In the genomic region with DNA sequence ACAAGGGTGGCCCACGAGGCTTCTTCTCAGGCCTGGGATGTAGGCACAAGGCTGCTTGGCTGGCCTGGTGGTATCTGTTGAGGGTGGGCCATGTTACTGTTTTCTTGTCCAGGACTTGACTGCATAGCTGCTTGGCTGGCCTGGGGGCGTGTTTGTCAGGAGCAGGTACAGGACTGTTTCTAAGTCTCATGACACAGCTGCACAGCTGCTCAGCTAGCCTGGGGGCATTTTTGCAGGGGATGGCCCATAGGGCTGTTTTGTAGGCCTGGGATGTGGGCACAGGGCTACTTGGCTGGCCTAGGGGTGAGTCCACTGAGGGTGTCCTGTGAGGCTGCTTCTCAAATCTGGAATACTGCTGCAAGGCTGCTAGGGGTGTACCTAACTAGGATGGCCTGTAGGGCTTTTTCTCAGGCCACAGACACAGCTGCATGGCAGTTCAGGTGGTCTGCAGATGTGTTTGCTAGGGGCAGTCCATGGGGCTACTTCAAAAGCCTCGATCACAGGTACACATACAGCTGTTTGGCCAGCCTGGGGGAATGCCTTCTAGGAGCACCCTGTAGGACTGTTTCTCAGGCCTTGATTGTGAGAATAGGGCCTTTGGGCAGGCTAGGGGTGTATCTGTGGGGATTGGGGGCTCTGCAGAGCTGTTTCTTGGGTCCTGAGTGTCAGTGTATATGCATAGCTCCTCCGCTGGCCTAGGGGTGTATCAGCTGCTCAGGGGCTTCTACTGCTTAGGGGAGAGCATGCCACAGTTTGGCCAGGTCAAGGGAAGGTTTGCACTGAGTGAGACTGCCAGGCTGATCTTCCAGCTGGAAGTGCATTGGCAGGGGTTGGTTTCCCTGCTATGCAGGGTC, we compare ENCODE assay signal across 1 cellular context.
TF ChIP-seq lines count a peak whose summit lies in the region.

No MANE protein-coding gene starts in this region.

TF ChIP-seq in GM23338, 12 proteins besides CTCF, POLR2A, EP300 and RAD21 (continued from another document):
- TF ChIP-seq, protein P1, sequence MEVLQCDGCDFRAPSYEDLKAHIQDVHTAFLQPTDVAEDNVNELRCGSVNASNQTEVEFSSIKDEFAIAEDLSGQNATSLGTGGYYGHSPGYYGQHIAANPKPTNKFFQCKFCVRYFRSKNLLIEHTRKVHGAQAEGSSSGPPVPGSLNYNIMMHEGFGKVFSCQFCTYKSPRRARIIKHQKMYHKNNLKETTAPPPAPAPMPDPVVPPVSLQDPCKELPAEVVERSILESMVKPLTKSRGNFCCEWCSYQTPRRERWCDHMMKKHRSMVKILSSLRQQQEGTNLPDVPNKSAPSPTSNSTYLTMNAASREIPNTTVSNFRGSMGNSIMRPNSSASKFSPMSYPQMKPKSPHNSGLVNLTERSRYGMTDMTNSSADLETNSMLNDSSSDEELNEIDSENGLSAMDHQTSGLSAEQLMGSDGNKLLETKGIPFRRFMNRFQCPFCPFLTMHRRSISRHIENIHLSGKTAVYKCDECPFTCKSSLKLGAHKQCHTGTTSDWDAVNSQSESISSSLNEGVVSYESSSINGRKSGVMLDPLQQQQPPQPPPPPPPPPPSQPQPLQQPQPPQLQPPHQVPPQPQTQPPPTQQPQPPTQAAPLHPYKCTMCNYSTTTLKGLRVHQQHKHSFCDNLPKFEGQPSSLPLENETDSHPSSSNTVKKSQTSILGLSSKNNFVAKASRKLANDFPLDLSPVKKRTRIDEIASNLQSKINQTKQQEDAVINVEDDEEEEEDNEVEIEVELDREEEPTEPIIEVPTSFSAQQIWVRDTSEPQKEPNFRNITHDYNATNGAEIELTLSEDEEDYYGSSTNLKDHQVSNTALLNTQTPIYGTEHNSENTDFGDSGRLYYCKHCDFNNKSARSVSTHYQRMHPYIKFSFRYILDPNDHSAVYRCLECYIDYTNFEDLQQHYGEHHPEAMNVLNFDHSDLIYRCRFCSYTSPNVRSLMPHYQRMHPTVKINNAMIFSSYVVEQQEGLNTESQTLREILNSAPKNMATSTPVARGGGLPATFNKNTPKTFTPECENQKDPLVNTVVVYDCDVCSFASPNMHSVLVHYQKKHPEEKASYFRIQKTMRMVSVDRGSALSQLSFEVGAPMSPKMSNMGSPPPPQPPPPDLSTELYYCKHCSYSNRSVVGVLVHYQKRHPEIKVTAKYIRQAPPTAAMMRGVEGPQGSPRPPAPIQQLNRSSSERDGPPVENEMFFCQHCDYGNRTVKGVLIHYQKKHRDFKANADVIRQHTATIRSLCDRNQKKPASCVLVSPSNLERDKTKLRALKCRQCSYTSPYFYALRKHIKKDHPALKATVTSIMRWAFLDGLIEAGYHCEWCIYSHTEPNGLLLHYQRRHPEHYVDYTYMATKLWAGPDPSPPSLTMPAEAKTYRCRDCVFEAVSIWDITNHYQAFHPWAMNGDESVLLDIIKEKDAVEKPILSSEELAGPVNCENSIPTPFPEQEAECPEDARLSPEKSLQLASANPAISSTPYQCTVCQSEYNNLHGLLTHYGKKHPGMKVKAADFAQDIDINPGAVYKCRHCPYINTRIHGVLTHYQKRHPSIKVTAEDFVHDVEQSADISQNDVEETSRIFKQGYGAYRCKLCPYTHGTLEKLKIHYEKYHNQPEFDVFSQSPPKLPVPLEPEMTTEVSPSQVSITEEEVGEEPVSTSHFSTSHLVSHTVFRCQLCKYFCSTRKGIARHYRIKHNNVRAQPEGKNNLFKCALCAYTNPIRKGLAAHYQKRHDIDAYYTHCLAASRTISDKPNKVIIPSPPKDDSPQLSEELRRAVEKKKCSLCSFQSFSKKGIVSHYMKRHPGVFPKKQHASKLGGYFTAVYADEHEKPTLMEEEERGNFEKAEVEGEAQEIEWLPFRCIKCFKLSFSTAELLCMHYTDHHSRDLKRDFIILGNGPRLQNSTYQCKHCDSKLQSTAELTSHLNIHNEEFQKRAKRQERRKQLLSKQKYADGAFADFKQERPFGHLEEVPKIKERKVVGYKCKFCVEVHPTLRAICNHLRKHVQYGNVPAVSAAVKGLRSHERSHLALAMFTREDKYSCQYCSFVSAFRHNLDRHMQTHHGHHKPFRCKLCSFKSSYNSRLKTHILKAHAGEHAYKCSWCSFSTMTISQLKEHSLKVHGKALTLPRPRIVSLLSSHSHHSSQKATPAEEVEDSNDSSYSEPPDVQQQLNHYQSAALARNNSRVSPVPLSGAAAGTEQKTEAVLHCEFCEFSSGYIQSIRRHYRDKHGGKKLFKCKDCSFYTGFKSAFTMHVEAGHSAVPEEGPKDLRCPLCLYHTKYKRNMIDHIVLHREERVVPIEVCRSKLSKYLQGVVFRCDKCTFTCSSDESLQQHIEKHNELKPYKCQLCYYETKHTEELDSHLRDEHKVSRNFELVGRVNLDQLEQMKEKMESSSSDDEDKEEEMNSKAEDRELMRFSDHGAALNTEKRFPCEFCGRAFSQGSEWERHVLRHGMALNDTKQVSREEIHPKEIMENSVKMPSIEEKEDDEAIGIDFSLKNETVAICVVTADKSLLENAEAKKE (CRISPR knock-in tag; IDR thresholded peaks at IDR 0.05): no peak
- TF ChIP-seq POLR2AphosphoS5 (IDR thresholded peaks at IDR 0.05; ENCODE audit: low read depth) (no peak), ZNF114 (CRISPR knock-in tag; IDR thresholded peaks at IDR 0.05) (no peak), EZH2phosphoT487 (IDR thresholded peaks at IDR 0.05; ENCODE audit: unreplicated experiment) (no peak)
- TF ChIP-seq, protein P2, sequence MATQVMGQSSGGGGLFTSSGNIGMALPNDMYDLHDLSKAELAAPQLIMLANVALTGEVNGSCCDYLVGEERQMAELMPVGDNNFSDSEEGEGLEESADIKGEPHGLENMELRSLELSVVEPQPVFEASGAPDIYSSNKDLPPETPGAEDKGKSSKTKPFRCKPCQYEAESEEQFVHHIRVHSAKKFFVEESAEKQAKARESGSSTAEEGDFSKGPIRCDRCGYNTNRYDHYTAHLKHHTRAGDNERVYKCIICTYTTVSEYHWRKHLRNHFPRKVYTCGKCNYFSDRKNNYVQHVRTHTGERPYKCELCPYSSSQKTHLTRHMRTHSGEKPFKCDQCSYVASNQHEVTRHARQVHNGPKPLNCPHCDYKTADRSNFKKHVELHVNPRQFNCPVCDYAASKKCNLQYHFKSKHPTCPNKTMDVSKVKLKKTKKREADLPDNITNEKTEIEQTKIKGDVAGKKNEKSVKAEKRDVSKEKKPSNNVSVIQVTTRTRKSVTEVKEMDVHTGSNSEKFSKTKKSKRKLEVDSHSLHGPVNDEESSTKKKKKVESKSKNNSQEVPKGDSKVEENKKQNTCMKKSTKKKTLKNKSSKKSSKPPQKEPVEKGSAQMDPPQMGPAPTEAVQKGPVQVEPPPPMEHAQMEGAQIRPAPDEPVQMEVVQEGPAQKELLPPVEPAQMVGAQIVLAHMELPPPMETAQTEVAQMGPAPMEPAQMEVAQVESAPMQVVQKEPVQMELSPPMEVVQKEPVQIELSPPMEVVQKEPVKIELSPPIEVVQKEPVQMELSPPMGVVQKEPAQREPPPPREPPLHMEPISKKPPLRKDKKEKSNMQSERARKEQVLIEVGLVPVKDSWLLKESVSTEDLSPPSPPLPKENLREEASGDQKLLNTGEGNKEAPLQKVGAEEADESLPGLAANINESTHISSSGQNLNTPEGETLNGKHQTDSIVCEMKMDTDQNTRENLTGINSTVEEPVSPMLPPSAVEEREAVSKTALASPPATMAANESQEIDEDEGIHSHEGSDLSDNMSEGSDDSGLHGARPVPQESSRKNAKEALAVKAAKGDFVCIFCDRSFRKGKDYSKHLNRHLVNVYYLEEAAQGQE (IDR thresholded peaks at IDR 0.05; ENCODE audit: unreplicated experiment): no peak
- TF ChIP-seq, protein P3, sequence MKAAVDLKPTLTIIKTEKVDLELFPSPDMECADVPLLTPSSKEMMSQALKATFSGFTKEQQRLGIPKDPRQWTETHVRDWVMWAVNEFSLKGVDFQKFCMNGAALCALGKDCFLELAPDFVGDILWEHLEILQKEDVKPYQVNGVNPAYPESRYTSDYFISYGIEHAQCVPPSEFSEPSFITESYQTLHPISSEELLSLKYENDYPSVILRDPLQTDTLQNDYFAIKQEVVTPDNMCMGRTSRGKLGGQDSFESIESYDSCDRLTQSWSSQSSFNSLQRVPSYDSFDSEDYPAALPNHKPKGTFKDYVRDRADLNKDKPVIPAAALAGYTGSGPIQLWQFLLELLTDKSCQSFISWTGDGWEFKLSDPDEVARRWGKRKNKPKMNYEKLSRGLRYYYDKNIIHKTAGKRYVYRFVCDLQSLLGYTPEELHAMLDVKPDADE (IDR thresholded peaks at IDR 0.05): no peak
